ENCODE assay signal across 8 cellular contexts in the genomic region with DNA sequence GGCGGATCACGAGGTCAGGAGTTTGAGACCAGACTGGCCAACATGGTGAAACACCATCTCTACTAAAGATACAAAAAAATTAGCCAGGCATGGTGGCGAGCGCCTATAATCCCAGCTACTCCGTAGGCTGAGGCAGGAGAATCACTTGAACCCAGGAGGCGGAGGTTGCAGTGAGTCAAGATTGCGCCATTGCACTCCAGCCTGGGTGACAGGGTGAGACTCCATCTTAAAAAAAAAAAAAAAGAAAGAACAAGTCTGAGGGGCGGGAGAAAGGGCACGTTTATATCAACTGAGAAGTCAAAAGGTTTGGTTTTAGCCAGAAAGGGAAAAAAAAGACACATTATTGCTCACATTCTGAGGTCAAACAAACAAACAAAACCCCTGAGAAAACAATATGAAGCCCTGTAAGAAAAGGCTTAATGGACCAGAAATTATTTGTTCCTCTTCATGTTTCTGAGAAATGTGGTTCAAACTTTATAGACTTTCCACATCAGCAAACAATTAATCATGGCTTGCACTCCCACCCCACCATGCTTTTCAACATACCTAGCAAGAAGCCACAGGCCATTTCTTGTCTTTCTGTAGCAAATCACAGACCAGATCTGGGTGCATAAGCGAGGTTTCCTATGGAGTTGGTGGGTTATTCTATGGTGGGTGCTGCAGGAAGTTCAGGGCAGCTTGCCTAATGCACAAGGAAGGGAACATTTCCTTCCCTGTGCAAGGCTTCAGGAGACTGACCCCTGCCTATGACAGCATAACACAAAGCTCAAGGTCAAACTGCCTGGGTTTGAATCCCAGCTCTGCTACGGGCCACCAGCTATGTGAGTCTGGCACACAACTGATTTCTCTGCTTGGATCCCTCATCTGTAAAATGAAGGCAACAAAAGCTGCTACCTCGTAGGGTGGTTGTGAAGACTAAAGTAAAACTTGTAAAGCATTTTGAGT.
DNase-seq lines count a peak whose midpoint lies in the region; ATAC-seq and TF ChIP-seq lines count a peak whose summit lies in the region.

No MANE protein-coding gene starts in this region.

- peak overlapping the region; percentile 81 for H4K91ac ChIP-seq in mesenchymal stem cell (ENCODE audit: low read length)

- DNase-seq in SK-N-SH (no peak), brain microvascular endothelial cell (peak; percentile 32), mesenchymal stem cell (peak; percentile 68), upper lobe of left lung (no peak), WERI-Rb-1 (no peak), NCI-H2171 (lab: John Stamatoyannopoulos, UW) (no peak), NCI-H1092 treated with DMSO at 0.1 percent for 48 hours (lab: John Stamatoyannopoulos, UW) (no peak)

- ATAC-seq in SK-N-SH treated with all-trans-retinoic acid at 6 μM for 48 hours (no peak), upper lobe of left lung (ENCODE audit: low FRiP score in 2 of 2) (no peak)

- TF ChIP-seq RAD21 in SK-N-SH (IDR thresholded peaks at IDR 0.05; ENCODE audit: low read length), result no peak

- H3K14ac ChIP-seq in mesenchymal stem cell (ENCODE audit: low read length in 2 of 2), result no peak overlapping the region

- in situ Hi-C loops in brain microvascular endothelial cell (cut with HindIII; ENCODE audit: low pct_ligation_motif_present, low sequenced_read_pairs), result no loop called here

- H3K79me2 ChIP-seq in SK-N-SH (ENCODE audit: insufficient read depth), result no peaks in the 10 kb centered on the region

- H3K4me3 ChIP-seq in SK-N-SH (ENCODE audit: low read depth in 2 of 2, low read length in 1 of 2), result no peak overlapping the region
- H3K4me3 ChIP-seq in brain microvascular endothelial cell (ENCODE audit: low read depth, low read length), result no peak overlapping the region
- H3K4me3 ChIP-seq in mesenchymal stem cell (ENCODE audit: insufficient read depth in 1 of 2, low read depth in 1 of 2, low read length in 2 of 2), result no peak overlapping the region
- no peak overlapping the region for H3K4me3 ChIP-seq in upper lobe of left lung
- no peak overlapping the region for H3K4me3 ChIP-seq in WERI-Rb-1 (ENCODE audit: low read depth, low read length)

- TF ChIP-seq POLR2A in upper lobe of left lung (IDR thresholded peaks at IDR 0.05), result no peak

- no peak overlapping the region for H3K23ac ChIP-seq in mesenchymal stem cell (ENCODE audit: low read length in 2 of 2)

- H3F3A ChIP-seq in SK-N-SH (replicated peaks; ENCODE audit: insufficient read depth), result peaks cover 20% of the 10 kb centered on the region

- H3K9me3 ChIP-seq in SK-N-SH (no peaks in the 10 kb centered on the region), mesenchymal stem cell (ENCODE audit: control insufficient read depth, low read length) (no peaks in the 10 kb centered on the region), upper lobe of left lung (no peaks in the 10 kb centered on the region), WERI-Rb-1 (ENCODE audit: severe bottlenecking) (no peaks in the 10 kb centered on the region)

- H3K79me1 ChIP-seq in mesenchymal stem cell (replicated peaks; ENCODE audit: low read length, poor library complexity, severe bottlenecking), result no peaks in the 10 kb centered on the region

- peak overlapping the region; percentile 68 for H3K9ac ChIP-seq in SK-N-SH
- H3K9ac ChIP-seq in mesenchymal stem cell (ENCODE audit: low read length), result peak overlapping the region; percentile 78

- H2BK15ac ChIP-seq in mesenchymal stem cell (ENCODE audit: low read depth, poor library complexity, severe bottlenecking), result peak overlapping the region; percentile 44

- TF ChIP-seq EP300 in SK-N-SH (IDR thresholded peaks at IDR 0.05; ENCODE audit: borderline replicate concordance in 1 of 2, low read depth in 1 of 2, low read length in 1 of 2) (no peak), upper lobe of left lung (IDR thresholded peaks at IDR 0.05) (no peak)

- peak overlapping the region in 1 of 2 experiments; percentile 91 for H2BK12ac ChIP-seq in mesenchymal stem cell (ENCODE audit: low read length in 2 of 2)

- H3K18ac ChIP-seq in mesenchymal stem cell (ENCODE audit: low read depth in 1 of 2, low read length in 2 of 2), result peak overlapping the region; percentile 73 to 90

- H3K9me2 ChIP-seq in SK-N-SH, result no peaks in the 10 kb centered on the region

- H3K4me1 ChIP-seq in SK-N-SH (ENCODE audit: control insufficient read depth in 1 of 2, insufficient read depth in 2 of 2, low read depth in 1 of 2, low read length in 1 of 2) (peaks cover 10 to 48% of the 10 kb centered on the region in 2 experiments; a peak in 3 of 4 replicates), mesenchymal stem cell (ENCODE audit: control insufficient read depth, insufficient read depth, low read depth, low read length) (peaks cover 33% of the 10 kb centered on the region), upper lobe of left lung (peaks cover 22 to 34% (median 25%) of the 10 kb centered on the region in 4 donors)

- H2BK120ac ChIP-seq in mesenchymal stem cell (ENCODE audit: low read depth, low read length), result peak overlapping the region; percentile 66

- H4K20me1 ChIP-seq in SK-N-SH (ENCODE audit: insufficient read depth), result no peaks in the 10 kb centered on the region

- H3K4me2 ChIP-seq in SK-N-SH, result peak overlapping the region; percentile 60
- H3K4me2 ChIP-seq in mesenchymal stem cell (ENCODE audit: low read length, poor library complexity, severe bottlenecking), result no peak overlapping the region

- WGBS in SK-N-SH (ENCODE audit: low lambda C conversion rate), result 85% methylated on average over 12 of the region's 12 CpGs
- WGBS in mesenchymal stem cell, result 64% methylated on average over 9 of the region's 12 CpGs
- 72 to 75% methylated on average over 12 of the region's 12 CpGs for WGBS in upper lobe of left lung, 2 donors

- POLR2A ChIA-PET in SK-N-SH (lab: Yijun Ruan, JAX), result no interaction called here

- CTCF ChIA-PET in SK-N-SH (lab: Yijun Ruan, JAX), result no interaction called here

- H3K27me3 ChIP-seq in SK-N-SH (ENCODE audit: insufficient read depth), result no peaks in the 10 kb centered on the region
- H3K27me3 ChIP-seq in brain microvascular endothelial cell (replicated peaks), result no peaks in the 10 kb centered on the region
- H3K27me3 ChIP-seq in mesenchymal stem cell (ENCODE audit: control insufficient read depth in 1 of 2, insufficient read depth in 1 of 2, low read length in 2 of 2), result no peaks in the 10 kb centered on the region
- H3K27me3 ChIP-seq in upper lobe of left lung, result no peaks in the 10 kb centered on the region
- H3K27me3 ChIP-seq in WERI-Rb-1 (ENCODE audit: insufficient read depth, low read depth, severe bottlenecking), result no peaks in the 10 kb centered on the region

- TF ChIP-seq CTCF in SK-N-SH (IDR thresholded peaks at IDR 0.05) (no peak), brain microvascular endothelial cell (IDR thresholded peaks at IDR 0.05; ENCODE audit: low read depth, low read length, missing control alignments) (no peak), upper lobe of left lung (IDR thresholded peaks at IDR 0.05) (no peak), WERI-Rb-1 (IDR thresholded peaks at IDR 0.05; ENCODE audit: low read depth, low read length) (no peak)

- peak overlapping the region; percentile 69 for H2AK5ac ChIP-seq in mesenchymal stem cell (ENCODE audit: low read length, severe bottlenecking)

- no peaks in the 10 kb centered on the region for H3K36me3 ChIP-seq in SK-N-SH (replicated peaks in 1 of 2; ENCODE audit: control insufficient read depth in 1 of 2, insufficient read depth in 2 of 2, low read length in 1 of 2)
- no peaks in the 10 kb centered on the region for H3K36me3 ChIP-seq in brain microvascular endothelial cell (replicated peaks)
- no peaks in the 10 kb centered on the region for H3K36me3 ChIP-seq in mesenchymal stem cell (ENCODE audit: control insufficient read depth in 1 of 2, insufficient read depth in 2 of 2, low read depth in 1 of 2, low read length in 2 of 2)
- H3K36me3 ChIP-seq in upper lobe of left lung, result no peaks in the 10 kb centered on the region
- H3K36me3 ChIP-seq in WERI-Rb-1, result no peaks in the 10 kb centered on the region

- H3K27ac ChIP-seq in SK-N-SH (ENCODE audit: low read depth in 2 of 2, low read length in 1 of 2) (peak overlapping the region in 1 of 2 experiments; percentile 98; a peak in 3 of 4 replicates), brain microvascular endothelial cell (peak overlapping the region; percentile 98), mesenchymal stem cell (ENCODE audit: low read length, poor library complexity, severe bottlenecking) (peak overlapping the region; percentile 99), upper lobe of left lung (peak overlapping the region; percentile 72 to 82 (median 77)), WERI-Rb-1 (no peak overlapping the region)

- H2BK5ac ChIP-seq in mesenchymal stem cell (ENCODE audit: low read depth, low read length, poor library complexity, severe bottlenecking), result peak overlapping the region; percentile 58

- peak overlapping the region; percentile 66 to 96 for H3K4ac ChIP-seq in mesenchymal stem cell (ENCODE audit: low read depth in 1 of 2, low read length in 2 of 2)

- H2AFZ ChIP-seq in SK-N-SH (ENCODE audit: low read depth) (peak overlapping the region; percentile 88), mesenchymal stem cell (ENCODE audit: low read depth, low read length) (no peak overlapping the region)

- peak overlapping the region; percentile 80 for H4K8ac ChIP-seq in mesenchymal stem cell (ENCODE audit: low read length)

TF ChIP-seq in SK-N-SH, 30 proteins besides CTCF, POLR2A, EP300 and RAD21:
- TF ChIP-seq GABPA (IDR thresholded peaks at IDR 0.05; ENCODE audit: low read depth) (no peak), FOXJ3 (CRISPR knock-in tag; IDR thresholded peaks at IDR 0.05) (no peak), NFIC (IDR thresholded peaks at IDR 0.05; ENCODE audit: borderline replicate concordance) (no peak), GATA2 (CRISPR knock-in tag; IDR thresholded peaks at IDR 0.05) (no peak)
TF ChIP-seq in SK-N-SH: peak in this region for 0.

TF ChIP-seq in SK-N-SH treated with all-trans-retinoic acid at 6 μM for 48 hours, 23 proteins besides CTCF, POLR2A, EP300 and RAD21 (continues in another document):
- no peak for TF ChIP-seq ZFP30 (CRISPR knock-in tag; IDR thresholded peaks at IDR 0.05)
- no peak for TF ChIP-seq PPARA (CRISPR knock-in tag; IDR thresholded peaks at IDR 0.05; ENCODE audit: borderline replicate concordance)
- TF ChIP-seq, protein P1, sequence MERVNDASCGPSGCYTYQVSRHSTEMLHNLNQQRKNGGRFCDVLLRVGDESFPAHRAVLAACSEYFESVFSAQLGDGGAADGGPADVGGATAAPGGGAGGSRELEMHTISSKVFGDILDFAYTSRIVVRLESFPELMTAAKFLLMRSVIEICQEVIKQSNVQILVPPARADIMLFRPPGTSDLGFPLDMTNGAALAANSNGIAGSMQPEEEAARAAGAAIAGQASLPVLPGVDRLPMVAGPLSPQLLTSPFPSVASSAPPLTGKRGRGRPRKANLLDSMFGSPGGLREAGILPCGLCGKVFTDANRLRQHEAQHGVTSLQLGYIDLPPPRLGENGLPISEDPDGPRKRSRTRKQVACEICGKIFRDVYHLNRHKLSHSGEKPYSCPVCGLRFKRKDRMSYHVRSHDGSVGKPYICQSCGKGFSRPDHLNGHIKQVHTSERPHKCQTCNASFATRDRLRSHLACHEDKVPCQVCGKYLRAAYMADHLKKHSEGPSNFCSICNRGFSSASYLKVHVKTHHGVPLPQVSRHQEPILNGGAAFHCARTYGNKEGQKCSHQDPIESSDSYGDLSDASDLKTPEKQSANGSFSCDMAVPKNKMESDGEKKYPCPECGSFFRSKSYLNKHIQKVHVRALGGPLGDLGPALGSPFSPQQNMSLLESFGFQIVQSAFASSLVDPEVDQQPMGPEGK (CRISPR knock-in tag; IDR thresholded peaks at IDR 0.05; ENCODE audit: borderline replicate concordance), result no peak
- no peak for TF ChIP-seq BACH2 (CRISPR knock-in tag; IDR thresholded peaks at IDR 0.05; ENCODE audit: borderline replicate concordance)

Comparison
In these comparisons a context has a peak if more than half of its experiments do, and no peak if none do; other contexts are left out.
1. DNase-seq: peak in brain microvascular endothelial cell (single experiment) and mesenchymal stem cell (single experiment); none in SK-N-SH (single experiment), upper lobe of left lung (0 of 2), WERI-Rb-1 (single experiment), NCI-H2171 (single experiment) and NCI-H1092 treated with DMSO at 0.1 percent for 48 hours (single experiment).